Comparison of ENCODE assay signal across 12 cellular contexts in genomic region chr4:20760053-20760452, GRCh38. TPM values are rescaled to one million over a fixed set of nuclear protein-coding genes. Genes with fewer than 3 reads are reported as not detected.
DNase-seq lines count a peak whose midpoint lies in the region; ATAC-seq and TF ChIP-seq lines count a peak whose summit lies in the region.
"Had no signal": no experiment of that assay in that cellular context is flagged by ENCODE, and none has a peak within 500 bp of the region (broad histone marks: within the 10 kb centered on the region; RNA-seq: fewer than 3 reads in every experiment).

No MANE protein-coding gene starts in this region.

- ATAC-seq in HG02943 (IDR thresholded peaks at IDR 0.05; ENCODE audit: low read depth, unreplicated experiment): peak; percentile 69
- ATAC-seq in body of pancreas: no peak
- no peak for ATAC-seq in HG03097 (IDR thresholded peaks at IDR 0.05; ENCODE audit: low FRiP score, unreplicated experiment)

- 74 to 79% methylated on average over 2 of the region's 2 CpGs for WGBS in body of pancreas, 2 donors

- no peak overlapping the region for H3K4me3 ChIP-seq in GM12864 (ENCODE audit: low read depth, low read length)
- H3K4me3 ChIP-seq in kidney epithelial cell (ENCODE audit: low read depth, low read length): no peak overlapping the region
- no peak overlapping the region for H3K4me3 ChIP-seq in body of pancreas
- H3K4me3 ChIP-seq: MG63, prostate gland had no signal

- TF ChIP-seq POLR2A in body of pancreas (IDR thresholded peaks at IDR 0.05): no peak

- intact Hi-C loops in body of pancreas (cut with DNase I): no loop called here

- TF ChIP-seq CTCF in GM12864 (IDR thresholded peaks at IDR 0.05; ENCODE audit: low read depth, low read length, missing control alignments): peak; percentile 7
- peak; percentile 16 for TF ChIP-seq CTCF in kidney epithelial cell (IDR thresholded peaks at IDR 0.05; ENCODE audit: insufficient read depth, low read length, poor library complexity, severe bottlenecking)
- TF ChIP-seq CTCF in body of pancreas (IDR thresholded peaks at IDR 0.05): no peak

- H3K36me3 ChIP-seq in kidney epithelial cell (ENCODE audit: control insufficient read depth, insufficient read depth, low read length): no peaks in the 10 kb centered on the region
- H3K36me3 ChIP-seq in body of pancreas (replicated peaks in 1 of 2; ENCODE audit: insufficient read depth in 1 of 2, low read depth in 2 of 2): no peaks in the 10 kb centered on the region
- H3K36me3 ChIP-seq: MG63, prostate gland had no signal

- in situ Hi-C loops in SK-MEL-5 (cut with HindIII; ENCODE audit: low pct_unique_long_range_greater_than_20kb, low sequenced_read_pairs): no loop called here

- H3K27me3 ChIP-seq in kidney epithelial cell (ENCODE audit: control insufficient read depth, insufficient read depth, low read length) (no peaks in the 10 kb centered on the region), body of pancreas (no peaks in the 10 kb centered on the region)
- H3K27me3 ChIP-seq: MG63 had no signal

- no peak overlapping the region for H3K27ac ChIP-seq in body of pancreas
- H3K27ac ChIP-seq: prostate gland had no signal

- DNase-seq in GM12864 (ENCODE audit: low read depth): no peak
- DNase-seq in SK-MEL-5 (ENCODE audit: low read depth, low spot score): peak; percentile 78
- DNase-seq in kidney epithelial cell (ENCODE audit: low read depth): no peak
- no peak for DNase-seq in body of pancreas
- no peak for DNase-seq in SHP77 (lab: John Stamatoyannopoulos, UW)
- DNase-seq: activated naive CD4-positive, alpha-beta T cell; MG63; RPMI8226; stimulated activated CD8-positive, alpha-beta memory T cell treated with anti-CD3 and anti-CD28 coated beads, Interleukin-4, amount 100 ng/mL, for 48 hours had no signal

- no peaks in the 10 kb centered on the region for H3K9me3 ChIP-seq in body of pancreas
- H3K9me3 ChIP-seq: MG63, prostate gland had no signal

- H3K4me1 ChIP-seq in body of pancreas: no peaks in the 10 kb centered on the region
- H3K4me1 ChIP-seq: prostate gland had no signal

RNA-seq across cellular contexts. Expression of gene PACRGL, which starts 59.8 kb away (rescaled TPM):
- 34.0 and 35.6 TPM in 2 replicates for total RNA-seq in SK-MEL-5 (2014; rRNA removed; shearing (Covaris generic))
- 29.5 and 34.7 TPM in 2 replicates for polyA plus RNA-seq in SK-MEL-5 (2015; cell fraction: cytosol; rRNA removed)
- 61.4 and 66.6 TPM in 2 replicates for polyA plus RNA-seq in SK-MEL-5 (2015; cell fraction: nucleus; rRNA removed)
- 23.0 TPM in 2 replicates for total RNA-seq in kidney epithelial cell
- 10 to 100 TPM in 1 of 2 donors, 1 to 10 TPM in 1; 3.0 to 17.1 TPM for total RNA-seq in body of pancreas

Comparison
In these comparisons a context has a peak if more than half of its experiments do, and no peak if none do; other contexts are left out.
1. CTCF ChIP-seq: peak in GM12864 (single experiment) and kidney epithelial cell (single experiment); none in body of pancreas (0 of 7).